ENCODE assay signal across 26 cellular contexts in genomic region chr17:7464081-7464480, GRCh38. TPM values are rescaled to one million over a fixed set of nuclear protein-coding genes. Genes with fewer than 3 reads are reported as not detected.
"Had no signal": no experiment of that assay in that cellular context is flagged by ENCODE, and none has a peak within 500 bp of the region (broad histone marks: within the 10 kb centered on the region; RNA-seq: fewer than 3 reads in every experiment).

No MANE protein-coding gene starts in this region.

- H3K4me2 ChIP-seq: KMS-11 had no signal

- H3K27ac ChIP-seq: ascending aorta, body of pancreas, KMS-11 had no signal

- H3K4me3 Mint-ChIP-seq: activated B cell treated with CpG ODN at 0.5 μM for 24 hours; activated CD4-positive, alpha-beta memory T cell treated with anti-CD3 and anti-CD28 coated beads for 36 hours; activated CD4-positive, alpha-beta T cell treated with anti-CD3 and anti-CD28 coated beads, Interleukin-2, amount 10 ng/mL, durations not matched to agents 7 days and 5 days; activated naive CD8-positive, alpha-beta T cell treated with anti-CD3 and anti-CD28 coated beads, Interleukin-2, amount 50 U/mL, for 24 hours; activated T-cell treated with anti-CD3 and anti-CD28 coated beads, Interleukin-2, amount 50 U/mL, for 4 hours had no signal

- H3K9me3 Mint-ChIP-seq: activated B cell treated with CpG ODN at 0.5 μM for 24 hours; activated CD4-positive, alpha-beta memory T cell treated with anti-CD3 and anti-CD28 coated beads for 36 hours; activated CD4-positive, alpha-beta T cell treated with anti-CD3 and anti-CD28 coated beads, Interleukin-2, amount 10 ng/mL, durations not matched to agents 7 days and 5 days; activated naive CD4-positive, alpha-beta T cell treated with anti-CD3 and anti-CD28 coated beads, Interleukin-2, amount 50 U/mL, for 72 hours; activated naive CD8-positive, alpha-beta T cell treated with anti-CD3 and anti-CD28 coated beads, Interleukin-2, amount 50 U/mL, for 24 hours; activated T-cell treated with anti-CD3 and anti-CD28 coated beads, Interleukin-2, amount 50 U/mL, for 4 hours had no signal

- H3K27me3 ChIP-seq: ascending aorta, body of pancreas, MG63 had no signal

- H3K4me3 ChIP-seq: ascending aorta, body of pancreas, MG63 had no signal

- H3K9ac ChIP-seq: KMS-11 had no signal

- H3K27ac Mint-ChIP-seq: activated B cell treated with CpG ODN at 0.5 μM for 24 hours; activated CD4-positive, alpha-beta memory T cell treated with anti-CD3 and anti-CD28 coated beads for 36 hours; activated naive CD8-positive, alpha-beta T cell treated with anti-CD3 and anti-CD28 coated beads, Interleukin-2, amount 50 U/mL, for 24 hours had no signal

- DNase-seq: activated B cell treated with CpG ODN at 0.5 μM for 24 hours; activated CD4-positive, alpha-beta memory T cell treated with anti-CD3 and anti-CD28 coated beads for 36 hours; activated CD4-positive, alpha-beta T cell treated with anti-CD3 and anti-CD28 coated beads for 1 hour; activated CD4-positive, alpha-beta T cell treated with anti-CD3 and anti-CD28 coated beads, Interleukin-2, amount 10 ng/mL, durations not matched to agents 7 days and 5 days; activated CD8-positive, alpha-beta memory T cell treated with anti-CD3 and anti-CD28 coated beads for 24 hours; activated effector memory CD4-positive, alpha-beta T cell treated with anti-CD3 and anti-CD28 coated beads, Interleukin-2, amount 50 U/mL, for 16 hours; activated naive CD4-positive, alpha-beta T cell treated with Interleukin-2 at 50 U/mL for 16 hours; activated naive CD8-positive, alpha-beta T cell treated with anti-CD3 and anti-CD28 coated beads, Interleukin-2, amount 50 U/mL, for 24 hours; activated T-cell treated with anti-CD3 and anti-CD28 coated beads, Interleukin-2, amount 50 U/mL, for 4 hours; amniotic stem cell; body of pancreas; MG63; MV-4-11; NCI-H1105; NCI-H1436; NCI-H1694 treated with DMSO at 0.1 percent for 48 hours; NCI-H2029 treated with DMSO at 0.1 percent for 48 hours; NCI-H345; NCI-H510A; NCI-H526 treated with DMSO at 0.1 percent for 48 hours; SIG-M5; T-helper 2 cell; T1000 had no signal

- H3K36me3 Mint-ChIP-seq: activated naive CD4-positive, alpha-beta T cell treated with anti-CD3 and anti-CD28 coated beads, Interleukin-2, amount 50 U/mL, for 72 hours had no signal

- ATAC-seq: activated naive CD4-positive, alpha-beta T cell treated with anti-CD3 and anti-CD28 coated beads, Interleukin-2, amount 50 U/mL, for 72 hours; activated naive CD8-positive, alpha-beta T cell treated with anti-CD3 and anti-CD28 coated beads, Interleukin-2, amount 50 U/mL, for 24 hours; activated T-cell treated with anti-CD3 and anti-CD28 coated beads, Interleukin-2, amount 50 U/mL, for 4 hours; body of pancreas had no signal

- H3K9me3 ChIP-seq: ascending aorta, body of pancreas, MG63 had no signal

- H3K27me3 Mint-ChIP-seq: activated B cell treated with CpG ODN at 0.5 μM for 24 hours; activated CD4-positive, alpha-beta memory T cell treated with anti-CD3 and anti-CD28 coated beads for 36 hours; activated CD4-positive, alpha-beta T cell treated with anti-CD3 and anti-CD28 coated beads, Interleukin-2, amount 10 ng/mL, durations not matched to agents 7 days and 5 days; activated naive CD8-positive, alpha-beta T cell treated with anti-CD3 and anti-CD28 coated beads, Interleukin-2, amount 50 U/mL, for 24 hours had no signal

RNA-seq across cellular contexts. Expression of gene SLC35G6, which starts 17.2 kb away (rescaled TPM):
- total RNA-seq: activated B cell treated with CpG ODN at 0.5 μM for 24 hours; activated CD4-positive, alpha-beta memory T cell treated with anti-CD3 and anti-CD28 coated beads for 36 hours; activated CD4-positive, alpha-beta T cell treated with anti-CD3 and anti-CD28 coated beads, Interleukin-2, amount 10 ng/mL, durations not matched to agents 7 days and 5 days; activated naive CD4-positive, alpha-beta T cell treated with anti-CD3 and anti-CD28 coated beads, Interleukin-2, amount 50 U/mL, for 72 hours; activated T-cell treated with anti-CD3 and anti-CD28 coated beads, Interleukin-2, amount 50 U/mL, for 4 hours; ascending aorta; body of pancreas had no signal
